31 cellular contexts compared by ENCODE assay signal in the genomic region with DNA sequence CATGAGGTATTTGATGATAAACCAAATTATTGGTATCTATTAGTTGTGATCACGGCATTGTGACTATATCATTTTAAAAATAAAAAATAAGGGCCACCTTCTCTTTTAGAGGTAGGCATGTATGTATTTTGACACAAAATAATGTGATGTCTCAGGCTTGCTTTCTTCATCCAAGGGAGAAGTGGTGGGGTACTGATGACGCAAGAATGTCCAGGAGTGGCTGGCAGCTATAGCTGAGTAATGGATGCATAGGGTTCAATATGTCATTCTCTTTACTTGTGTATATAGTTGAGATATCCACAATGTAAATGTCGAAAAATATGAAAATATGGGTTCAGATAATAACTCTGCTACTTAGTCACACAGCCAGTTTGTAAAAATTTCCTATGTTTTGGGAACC.
"Had no signal": no experiment of that assay in that cellular context is flagged by ENCODE, and none has a peak within 500 bp of the region (broad histone marks: within the 10 kb centered on the region; RNA-seq: fewer than 3 reads in every experiment).

No MANE protein-coding gene starts in this region.

- H3K27me3 ChIP-seq: brain microvascular endothelial cell, Peyer's patch had no signal

- H3K9me3 Mint-ChIP-seq: activated CD4-positive, alpha-beta T cell treated with anti-CD3 and anti-CD28 coated beads, Interleukin-2, amount 10 ng/mL, durations not matched to agents 7 days and 5 days; activated T-helper 1 cell treated with anti-CD3 and anti-CD28 coated beads, Interleukin-12 subunit alpha, Interleukin-12 subunit beta, Interleukin-2, Interleukin-4 antibody, amounts not matched to agents 30 ng/mL and 10 ng/mL and 1 ng/mL, durations not matched to agents 14 hours and 24 hours and 36 hours; T-helper 1 cell treated with Interleukin-12 subunit alpha and Interleukin-12 subunit beta and Interleukin-4 antibody, amounts not matched to agents 30 μg/mL and 1 μg/mL, for 36 hours; T-helper 2 cell treated with Interferon-gamma antibody and Interleukin-4, amounts not matched to agents 5 μg/mL and 100 μg/mL, for 36 hours; WTC11 had no signal

- H3K9me3 ChIP-seq: Peyer's patch had no signal

- DNase-seq: activated CD4-positive, alpha-beta T cell treated with anti-CD3 and anti-CD28 coated beads for 36 hours; activated CD4-positive, alpha-beta T cell treated with anti-CD3 and anti-CD28 coated beads, Interleukin-2, amount 10 ng/mL, durations not matched to agents 7 days and 5 days; activated CD4-positive, alpha-beta T cell treated with anti-CD3 and anti-CD28 coated beads, Interleukin-2, amount 50 U/mL, for 48 hours; activated CD8-positive, alpha-beta T cell treated with anti-CD3 and anti-CD28 coated beads, Interleukin-2, amount 10 ng/mL, durations not matched to agents 7 days and 5 days; activated gamma-delta T cell treated with Interleukin-2 at 50 U/mL for 16 hours; activated naive CD4-positive, alpha-beta T cell treated with anti-CD3 and anti-CD28 coated beads for 36 hours; activated naive CD8-positive, alpha-beta T cell treated with anti-CD3 and anti-CD28 coated beads, Interleukin-2, amount 50 U/mL, for 24 hours; activated T-cell treated with anti-CD3 and anti-CD28 coated beads, Interleukin-2, amount 50 U/mL, for 24 hours; amniotic stem cell; aorta; brain microvascular endothelial cell; central memory CD4-positive, alpha-beta T cell; NCI-H1105; NCI-H1417 treated with DMSO at 0.1 percent for 48 hours; NCI-H187 treated with DMSO at 0.1 percent for 48 hours; NCI-H2081; NCI-H2171 treated with DMSO at 0.1 percent for 48 hours; NCI-H2227 treated with DMSO at 0.1 percent for 48 hours; NCI-H446; NCI-H526 treated with DMSO at 0.1 percent for 48 hours; NCI-H774; Peyer's patch; RPMI8226; SHP77 treated with DMSO at 0.1 percent for 48 hours had no signal

- ATAC-seq: activated CD4-positive, alpha-beta T cell treated with anti-CD3 and anti-CD28 coated beads for 36 hours; activated CD4-positive, CD25-positive, alpha-beta regulatory T cell treated with anti-CD3 and anti-CD28 coated beads, Interleukin-2, amount 50 U/mL, for 24 hours; activated CD8-positive, alpha-beta T cell treated with anti-CD3 and anti-CD28 coated beads, Interleukin-2, amount 10 ng/mL, durations not matched to agents 7 days and 5 days; activated naive CD8-positive, alpha-beta T cell treated with anti-CD3 and anti-CD28 coated beads, Interleukin-2, amount 50 U/mL, for 24 hours; WTC11 had no signal

- H3K27ac ChIP-seq: brain microvascular endothelial cell, Peyer's patch had no signal

- H3K27ac Mint-ChIP-seq: activated CD4-positive, alpha-beta T cell treated with anti-CD3 and anti-CD28 coated beads for 36 hours; activated CD4-positive, alpha-beta T cell treated with anti-CD3 and anti-CD28 coated beads, Interleukin-2, amount 10 ng/mL, durations not matched to agents 7 days and 5 days; activated CD8-positive, alpha-beta T cell treated with anti-CD3 and anti-CD28 coated beads, Interleukin-2, amount 10 ng/mL, durations not matched to agents 7 days and 5 days; activated naive CD4-positive, alpha-beta T cell treated with anti-CD3 and anti-CD28 coated beads for 36 hours; activated naive CD8-positive, alpha-beta T cell; activated naive CD8-positive, alpha-beta T cell treated with anti-CD3 and anti-CD28 coated beads, Interleukin-2, amount 50 U/mL, for 24 hours; activated T-cell treated with anti-CD3 and anti-CD28 coated beads, Interleukin-2, amount 50 U/mL, for 24 hours; activated T-helper 1 cell treated with anti-CD3 and anti-CD28 coated beads, Interleukin-12 subunit alpha, Interleukin-12 subunit beta, Interleukin-2, Interleukin-4 antibody, amounts not matched to agents 30 ng/mL and 10 ng/mL and 1 ng/mL, durations not matched to agents 14 hours and 24 hours and 36 hours; T-helper 1 cell treated with Interleukin-12 subunit alpha and Interleukin-12 subunit beta and Interleukin-4 antibody, amounts not matched to agents 30 μg/mL and 1 μg/mL, for 36 hours; T-helper 2 cell treated with Interferon-gamma antibody and Interleukin-4, amounts not matched to agents 5 μg/mL and 100 μg/mL, for 36 hours; WTC11 had no signal

- H3K4me3 Mint-ChIP-seq: activated CD4-positive, alpha-beta T cell treated with anti-CD3 and anti-CD28 coated beads for 36 hours; activated CD4-positive, alpha-beta T cell treated with anti-CD3 and anti-CD28 coated beads, Interleukin-2, amount 10 ng/mL, durations not matched to agents 7 days and 5 days; activated CD8-positive, alpha-beta T cell treated with anti-CD3 and anti-CD28 coated beads, Interleukin-2, amount 10 ng/mL, durations not matched to agents 7 days and 5 days; activated naive CD4-positive, alpha-beta T cell treated with anti-CD3 and anti-CD28 coated beads for 36 hours; activated naive CD8-positive, alpha-beta T cell; activated naive CD8-positive, alpha-beta T cell treated with anti-CD3 and anti-CD28 coated beads, Interleukin-2, amount 50 U/mL, for 24 hours; activated T-cell treated with anti-CD3 and anti-CD28 coated beads, Interleukin-2, amount 50 U/mL, for 24 hours; activated T-helper 1 cell treated with anti-CD3 and anti-CD28 coated beads, Interleukin-12 subunit alpha, Interleukin-12 subunit beta, Interleukin-2, Interleukin-4 antibody, amounts not matched to agents 30 ng/mL and 10 ng/mL and 1 ng/mL, durations not matched to agents 14 hours and 24 hours and 36 hours; T-helper 1 cell treated with Interleukin-12 subunit alpha and Interleukin-12 subunit beta and Interleukin-4 antibody, amounts not matched to agents 30 μg/mL and 1 μg/mL, for 36 hours; T-helper 2 cell treated with Interferon-gamma antibody and Interleukin-4, amounts not matched to agents 5 μg/mL and 100 μg/mL, for 36 hours; WTC11 had no signal

- H3K36me3 ChIP-seq: brain microvascular endothelial cell, Peyer's patch had no signal

- H3K4me3 ChIP-seq: Peyer's patch had no signal

- H3K36me3 Mint-ChIP-seq: WTC11 had no signal

- H3K4me1 ChIP-seq: Peyer's patch had no signal

- H3K4me1 Mint-ChIP-seq: activated CD4-positive, alpha-beta T cell treated with anti-CD3 and anti-CD28 coated beads for 36 hours; activated CD4-positive, alpha-beta T cell treated with anti-CD3 and anti-CD28 coated beads, Interleukin-2, amount 10 ng/mL, durations not matched to agents 7 days and 5 days; activated naive CD8-positive, alpha-beta T cell treated with anti-CD3 and anti-CD28 coated beads, Interleukin-2, amount 50 U/mL, for 24 hours had no signal

- H3K27me3 Mint-ChIP-seq: activated CD4-positive, alpha-beta T cell treated with anti-CD3 and anti-CD28 coated beads, Interleukin-2, amount 10 ng/mL, durations not matched to agents 7 days and 5 days had no signal

- FAIRE-seq: colon had no signal
